ENCODE assay signal across 25 cellular contexts in genomic region chr11:76854709-76855108, GRCh38.
"Had no signal": no experiment of that assay in that cellular context is flagged by ENCODE, and none has a peak within 500 bp of the region (broad histone marks: within the 10 kb centered on the region; RNA-seq: fewer than 3 reads in every experiment).

No MANE protein-coding gene starts in this region.

- H3K4me3 ChIP-seq: ascending aorta, esophagus muscularis mucosa, hepatocyte, left ventricle myocardium inferior, ovary, prostate gland, spleen, thoracic aorta, vagina had no signal

- H3K4me3 Mint-ChIP-seq: activated CD4-positive, alpha-beta memory T cell treated with anti-CD3 and anti-CD28 coated beads for 36 hours; activated CD8-positive, alpha-beta memory T cell treated with anti-CD3 and anti-CD28 coated beads, Interleukin-2, amount 10 ng/mL, durations not matched to agents 7 days and 5 days; central memory CD8-positive, alpha-beta T cell; natural killer cell treated with Interleukin-12 subunit alpha and Interleukin-12 subunit beta and Interleukin-15 and Interleukin-18, amount 100 ng/mL, for 72 hours; type B pancreatic cell had no signal

- H3K4me2 ChIP-seq: hepatocyte had no signal

- H3K9me3 Mint-ChIP-seq: activated CD4-positive, alpha-beta memory T cell treated with anti-CD3 and anti-CD28 coated beads for 36 hours; central memory CD8-positive, alpha-beta T cell; natural killer cell treated with Interleukin-12 subunit alpha and Interleukin-12 subunit beta and Interleukin-15 and Interleukin-18, amount 100 ng/mL, for 72 hours had no signal

- H3K36me3 Mint-ChIP-seq: activated CD4-positive, alpha-beta memory T cell treated with anti-CD3 and anti-CD28 coated beads for 36 hours; natural killer cell treated with Interleukin-12 subunit alpha and Interleukin-12 subunit beta and Interleukin-15 and Interleukin-18, amount 100 ng/mL, for 72 hours; type B pancreatic cell had no signal

- DNase-seq: activated CD4-positive, alpha-beta memory T cell treated with anti-CD3 and anti-CD28 coated beads for 36 hours; activated CD4-positive, alpha-beta T cell treated with anti-CD3 and anti-CD28 coated beads for 4 hours; activated CD4-positive, CD25-positive, alpha-beta regulatory T cell; activated CD8-positive, alpha-beta memory T cell treated with anti-CD3 and anti-CD28 coated beads, Interleukin-2, amount 10 ng/mL, durations not matched to agents 7 days and 5 days; activated gamma-delta T cell; activated naive CD4-positive, alpha-beta T cell treated with anti-CD3 and anti-CD28 coated beads, Interleukin-2, amount 50 U/mL, for 16 hours; activated T-cell treated with anti-CD3 and anti-CD28 coated beads for 4 hours; glutamatergic neuron; left ventricle myocardium inferior; midbrain; ovary; spleen; stimulated activated CD4-positive, alpha-beta T cell treated with anti-CD3 and anti-CD28 coated beads, Interleukin-4, amount 100 ng/mL, for 1 hour; stimulated activated naive CD4-positive, alpha-beta T cell; T1000 had no signal

- H3K27me3 ChIP-seq: ascending aorta, esophagus muscularis mucosa, hepatocyte, neutrophil, ovary, spleen, vagina had no signal

- H3K27me3 Mint-ChIP-seq: activated CD4-positive, alpha-beta memory T cell treated with anti-CD3 and anti-CD28 coated beads for 36 hours; central memory CD8-positive, alpha-beta T cell; natural killer cell treated with Interleukin-12 subunit alpha and Interleukin-12 subunit beta and Interleukin-15 and Interleukin-18, amount 100 ng/mL, for 72 hours; type B pancreatic cell had no signal

- H3K36me3 ChIP-seq: ascending aorta, esophagus muscularis mucosa, left ventricle myocardium inferior, neutrophil, ovary, prostate gland, spleen, thoracic aorta, vagina had no signal

- ATAC-seq: activated CD8-positive, alpha-beta memory T cell treated with anti-CD3 and anti-CD28 coated beads, Interleukin-2, amount 10 ng/mL, durations not matched to agents 7 days and 5 days; natural killer cell treated with Interleukin-12 subunit alpha and Interleukin-12 subunit beta and Interleukin-15 and Interleukin-18, amount 100 ng/mL, for 72 hours had no signal

- H3K27ac Mint-ChIP-seq: activated CD4-positive, alpha-beta memory T cell treated with anti-CD3 and anti-CD28 coated beads for 36 hours; activated CD8-positive, alpha-beta memory T cell treated with anti-CD3 and anti-CD28 coated beads, Interleukin-2, amount 10 ng/mL, durations not matched to agents 7 days and 5 days; natural killer cell treated with Interleukin-12 subunit alpha and Interleukin-12 subunit beta and Interleukin-15 and Interleukin-18, amount 100 ng/mL, for 72 hours; type B pancreatic cell had no signal

- H3K27ac ChIP-seq: ascending aorta, esophagus muscularis mucosa, hepatocyte, left ventricle myocardium inferior, neutrophil, ovary, prostate gland, spleen, thoracic aorta, vagina had no signal

- H3K4me1 ChIP-seq: prostate gland had no signal

- H3K9me3 ChIP-seq: ascending aorta, esophagus muscularis mucosa, left ventricle myocardium inferior, neutrophil, ovary, prostate gland, spleen, thoracic aorta, vagina had no signal
